ENCODE assay signal across 1 cellular context in genomic region chr3:52290596-52291507, GRCh38.
A peak's percentile ranks its signal among the peaks of the same experiment; 100 is the strongest.
TF ChIP-seq lines count a peak whose summit lies in the region.

No MANE protein-coding gene starts in this region.

TF ChIP-seq in HepG2, 621 proteins besides CTCF, POLR2A, EP300 and RAD21 (continued from another document):
- TF ChIP-seq ZNF589 (CRISPR knock-in tag; conservative IDR thresholded peaks at IDR 0.05) (0 out of 2 replicates have a peak, but pooled peaks have one; percentile 31), ZNF251 (CRISPR knock-in tag; IDR thresholded peaks at IDR 0.05) (0 out of 2 replicates have a peak, but pooled peaks have one; percentile 24), TBX2 (CRISPR knock-in tag; IDR thresholded peaks at IDR 0.05; ENCODE audit: borderline replicate concordance) (0 out of 2 replicates have a peak, but pooled peaks have one; percentile 14), ZNF496 (CRISPR knock-in tag; IDR thresholded peaks at IDR 0.05; ENCODE audit: insufficient replicate concordance) (no peak), HDAC1 (CRISPR knock-in tag; IDR thresholded peaks at IDR 0.05) (peak; percentile 51; the same call in 1 of the 2 replicates), SP5 (CRISPR knock-in tag; IDR thresholded peaks at IDR 0.05; ENCODE audit: borderline replicate concordance, low read depth) (no peak), ATF7 (IDR thresholded peaks at IDR 0.05) (no peak), ATF7 (CRISPR knock-in tag; IDR thresholded peaks at IDR 0.05) (0 out of 2 replicates have a peak, but pooled peaks have one; percentile 21), ZNF749 (CRISPR knock-in tag; IDR thresholded peaks at IDR 0.05; ENCODE audit: borderline replicate concordance) (0 out of 2 replicates have a peak, but pooled peaks have one; percentile 4), NCOA2 (CRISPR knock-in tag; IDR thresholded peaks at IDR 0.05) (no peak), AGO2 (optimal IDR thresholded peaks at IDR 0.05; ENCODE audit: low read depth, low read length) (peak; percentile 70)
- TF ChIP-seq, protein P1, sequence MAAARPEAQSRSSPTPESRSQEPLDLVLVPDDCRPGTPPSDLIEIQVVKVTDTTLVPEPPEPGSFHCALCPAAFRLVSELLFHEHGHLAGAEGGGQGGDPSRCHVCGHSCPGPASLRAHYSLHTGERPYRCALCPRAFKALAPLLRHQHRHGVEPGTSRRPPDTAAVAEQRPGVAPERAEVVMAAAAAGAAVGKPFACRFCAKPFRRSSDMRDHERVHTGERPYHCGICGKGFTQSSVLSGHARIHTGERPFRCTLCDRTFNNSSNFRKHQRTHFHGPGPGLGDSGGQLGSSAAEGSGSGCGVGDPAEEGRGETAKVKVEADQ (CRISPR knock-in tag; IDR thresholded peaks at IDR 0.05; ENCODE audit: borderline replicate concordance): 0 out of 2 replicates have a peak, but pooled peaks have one; percentile 49
